ENCODE assay signal across 8 cellular contexts in the genomic region with DNA sequence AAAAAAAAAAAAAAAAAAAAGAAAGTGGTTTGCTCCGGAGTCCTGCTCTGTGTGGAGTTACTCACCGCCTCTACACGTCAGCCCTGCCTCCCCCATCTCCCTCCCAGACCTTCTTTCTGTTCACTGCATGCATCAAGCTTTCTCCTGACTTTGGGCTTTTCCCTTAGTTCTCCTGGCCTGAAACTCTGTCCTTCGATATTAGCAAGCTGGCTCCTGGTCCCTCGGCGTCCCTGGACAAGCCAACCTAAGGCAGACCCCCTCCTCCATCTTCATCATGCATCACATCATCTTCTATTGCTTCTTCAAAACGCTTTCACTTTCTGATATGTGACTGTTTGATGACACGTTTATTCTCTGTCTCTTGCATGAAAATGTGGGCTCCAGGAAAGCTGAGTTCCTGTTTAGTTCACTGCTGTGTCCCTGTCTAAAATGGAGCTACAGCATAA. TPM values are rescaled to one million over a fixed set of nuclear protein-coding genes. Genes with fewer than 3 reads are reported as not detected.
DNase-seq lines count a peak whose midpoint lies in the region; ATAC-seq and TF ChIP-seq lines count a peak whose summit lies in the region.

No MANE protein-coding gene starts in this region.

- H3K27me3 Mint-ChIP-seq in activated CD4-positive, alpha-beta T cell treated with anti-CD3 and anti-CD28 coated beads, Interleukin-2, amount 10 ng/mL, durations not matched to agents 7 days and 5 days = no peaks in the 10 kb centered on the region
- peaks cover 3% of the 10 kb centered on the region for H3K27me3 Mint-ChIP-seq in activated T-cell treated with anti-CD3 and anti-CD28 coated beads, Interleukin-2, amount 50 U/mL, for 4 hours (ENCODE audit: low read depth)
- H3K27me3 Mint-ChIP-seq in osteocyte (ENCODE audit: unreplicated experiment) = no peaks in the 10 kb centered on the region

- peak overlapping the region; percentile 98 for H3K27ac Mint-ChIP-seq in activated CD4-positive, alpha-beta T cell treated with anti-CD3 and anti-CD28 coated beads, Interleukin-2, amount 10 ng/mL, durations not matched to agents 7 days and 5 days
- H3K27ac Mint-ChIP-seq in osteocyte (ENCODE audit: unreplicated experiment) = no peak overlapping the region

- no peaks in the 10 kb centered on the region for H3K36me3 Mint-ChIP-seq in activated CD4-positive, alpha-beta T cell treated with anti-CD3 and anti-CD28 coated beads, Interleukin-2, amount 10 ng/mL, durations not matched to agents 7 days and 5 days (ENCODE audit: low read depth)
- no peaks in the 10 kb centered on the region for H3K36me3 Mint-ChIP-seq in activated T-cell treated with anti-CD3 and anti-CD28 coated beads, Interleukin-2, amount 50 U/mL, for 4 hours (ENCODE audit: insufficient read depth)
- H3K36me3 Mint-ChIP-seq in osteocyte (ENCODE audit: unreplicated experiment) = no peaks in the 10 kb centered on the region

- no peak for TF ChIP-seq POLR2A in tibial nerve (IDR thresholded peaks at IDR 0.05)

- H3K36me3 ChIP-seq in tibial nerve (no peaks in the 10 kb centered on the region), aorta (ENCODE audit: control insufficient read depth in 1 of 2, insufficient read depth in 2 of 2, low read length in 1 of 2) (no peaks in the 10 kb centered on the region)

- H3K9me3 ChIP-seq in tibial nerve (peaks cover 0 to 13% (median 0%) of the 10 kb centered on the region in 4 donors), aorta (ENCODE audit: control insufficient read depth, low read length) (no peaks in the 10 kb centered on the region)

- POLR2A ChIA-PET in activated CD4-positive, alpha-beta T cell treated with anti-CD3 and anti-CD28 coated beads, Interleukin-2, amount 10 ng/mL, durations not matched to agents 7 days and 5 days (lab: Charles Lee) = no interaction called here

- intact Hi-C loops in aorta (cut with DNase I) = no loop called here

- TF ChIP-seq CTCF in tibial nerve (IDR thresholded peaks at IDR 0.05) (no peak), osteocyte (IDR thresholded peaks at IDR 0.05) (no peak)

- no peak overlapping the region for H3K27ac ChIP-seq in tibial nerve
- H3K27ac ChIP-seq in aorta (ENCODE audit: low read depth in 1 of 2, low read length in 2 of 2) = no peak overlapping the region

- peak overlapping the region; percentile 72 for H3K4me3 Mint-ChIP-seq in activated CD4-positive, alpha-beta T cell treated with anti-CD3 and anti-CD28 coated beads, Interleukin-2, amount 10 ng/mL, durations not matched to agents 7 days and 5 days
- H3K4me3 Mint-ChIP-seq in activated T-cell treated with anti-CD3 and anti-CD28 coated beads, Interleukin-2, amount 50 U/mL, for 4 hours = peak overlapping the region; percentile 65
- no peak overlapping the region for H3K4me3 Mint-ChIP-seq in osteocyte (ENCODE audit: unreplicated experiment)

- WGBS in tibial nerve, 2 donors = 73 to 84% methylated on average over 8 of the region's 8 CpGs
- WGBS in aorta, 2 donors = 68 to 75% methylated on average over 7 to 8 of the region's 8 CpGs

- CTCF ChIA-PET in activated CD4-positive, alpha-beta T cell treated with anti-CD3 and anti-CD28 coated beads, Interleukin-2, amount 10 ng/mL, durations not matched to agents 7 days and 5 days (lab: Charles Lee) = interaction anchor here (3.0 kb wide), 1 partner anchor 11 kb away, joined by 10 read pairs; no protein-coding TSS in a partner anchor

- H3K4me3 ChIP-seq in tibial nerve (no peak overlapping the region), aorta (ENCODE audit: low read length in 2 of 2) (no peak overlapping the region)

- TF ChIP-seq EP300 in tibial nerve (IDR thresholded peaks at IDR 0.05) = no peak

- H3K4me1 Mint-ChIP-seq in activated CD4-positive, alpha-beta T cell treated with anti-CD3 and anti-CD28 coated beads, Interleukin-2, amount 10 ng/mL, durations not matched to agents 7 days and 5 days = peaks cover 13% of the 10 kb centered on the region
- H3K4me1 Mint-ChIP-seq in activated T-cell treated with anti-CD3 and anti-CD28 coated beads, Interleukin-2, amount 50 U/mL, for 4 hours (ENCODE audit: low read depth) = peaks cover 14% of the 10 kb centered on the region
- peaks cover 2% of the 10 kb centered on the region for H3K4me1 Mint-ChIP-seq in osteocyte (ENCODE audit: unreplicated experiment)

- peak; percentile 35 for DNase-seq in activated CD4-positive, alpha-beta T cell treated with anti-CD3 and anti-CD28 coated beads, Interleukin-2, amount 10 ng/mL, durations not matched to agents 7 days and 5 days
- no peak for DNase-seq in activated CD4-positive, alpha-beta T cell treated with anti-CD3 and anti-CD28 coated beads, Interleukin-2, amount 50 U/mL, for 1 hour
- DNase-seq in activated T-cell treated with anti-CD3 and anti-CD28 coated beads, Interleukin-2, amount 50 U/mL, for 4 hours = no peak
- DNase-seq in stimulated activated CD4-positive, alpha-beta T cell treated with anti-CD3 and anti-CD28 coated beads, Interleukin-4, amount 100 ng/mL, for 24 hours = peak; percentile 21
- DNase-seq in tibial nerve (ENCODE audit: low spot score in 2 of 2) = no peak
- DNase-seq in aorta = no peak
- DNase-seq in osteocyte (ENCODE audit: extremely low spot score, unreplicated experiment) = no peak

- no peaks in the 10 kb centered on the region for H3K9me3 Mint-ChIP-seq in activated CD4-positive, alpha-beta T cell treated with anti-CD3 and anti-CD28 coated beads, Interleukin-2, amount 10 ng/mL, durations not matched to agents 7 days and 5 days
- no peaks in the 10 kb centered on the region for H3K9me3 Mint-ChIP-seq in activated T-cell treated with anti-CD3 and anti-CD28 coated beads, Interleukin-2, amount 50 U/mL, for 4 hours
- no peaks in the 10 kb centered on the region for H3K9me3 Mint-ChIP-seq in osteocyte (ENCODE audit: unreplicated experiment)

- ATAC-seq in HG03342 (IDR thresholded peaks at IDR 0.05; ENCODE audit: unreplicated experiment) = peak; percentile 81
- ATAC-seq in activated T-cell treated with anti-CD3 and anti-CD28 coated beads, Interleukin-2, amount 50 U/mL, for 4 hours = peak; percentile 88 to 93
- ATAC-seq in aorta (ENCODE audit: low FRiP score) = no peak

- H3K27me3 ChIP-seq in tibial nerve = no peaks in the 10 kb centered on the region
- no peaks in the 10 kb centered on the region for H3K27me3 ChIP-seq in aorta (ENCODE audit: control insufficient read depth in 1 of 2, insufficient read depth in 2 of 2, low read length in 1 of 2)

- H3K4me1 ChIP-seq in tibial nerve (no peaks in the 10 kb centered on the region), aorta (ENCODE audit: control insufficient read depth in 1 of 2, insufficient read depth in 2 of 2, low read length in 2 of 2) (no peaks in the 10 kb centered on the region)

RNA-seq across cellular contexts. Expression of gene SLC15A4, which starts 40.6 kb away (rescaled TPM):
- 10 to 100 TPM; 24.9 to 28.4 TPM for total RNA-seq in activated CD4-positive, alpha-beta T cell treated with anti-CD3 and anti-CD28 coated beads, Interleukin-2, amount 10 ng/mL, durations not matched to agents 7 days and 5 days
- total RNA-seq in activated T-cell treated with anti-CD3 and anti-CD28 coated beads, Interleukin-2, amount 50 U/mL, for 4 hours = 10 to 100 TPM; 15.8 to 19.8 (median 18.6) TPM
- total RNA-seq in tibial nerve (10 to 100 TPM; 39.3 to 74.3 (median 53.6) TPM), aorta (10 to 100 TPM; 36.2 to 38.6 TPM), osteocyte (29.3 and 34.3 TPM in 2 replicates)
- polyA plus RNA-seq in aorta = 10 to 100 TPM; 16.0 to 21.1 TPM

Comparison
In these comparisons a context has a peak if more than half of its experiments do, and no peak if none do; other contexts are left out.
1. DNase-seq: peak in activated CD4-positive, alpha-beta T cell treated with anti-CD3 and anti-CD28 coated beads, Interleukin-2, amount 10 ng/mL, durations not matched to agents 7 days and 5 days (single experiment) and stimulated activated CD4-positive, alpha-beta T cell treated with anti-CD3 and anti-CD28 coated beads, Interleukin-4, amount 100 ng/mL, for 24 hours (single experiment); none in activated CD4-positive, alpha-beta T cell treated with anti-CD3 and anti-CD28 coated beads, Interleukin-2, amount 50 U/mL, for 1 hour (single experiment), activated T-cell treated with anti-CD3 and anti-CD28 coated beads, Interleukin-2, amount 50 U/mL, for 4 hours (single experiment), tibial nerve (0 of 2), aorta (0 of 2) and osteocyte (single experiment).